1 cellular context compared by ENCODE assay signal in the genomic region with DNA sequence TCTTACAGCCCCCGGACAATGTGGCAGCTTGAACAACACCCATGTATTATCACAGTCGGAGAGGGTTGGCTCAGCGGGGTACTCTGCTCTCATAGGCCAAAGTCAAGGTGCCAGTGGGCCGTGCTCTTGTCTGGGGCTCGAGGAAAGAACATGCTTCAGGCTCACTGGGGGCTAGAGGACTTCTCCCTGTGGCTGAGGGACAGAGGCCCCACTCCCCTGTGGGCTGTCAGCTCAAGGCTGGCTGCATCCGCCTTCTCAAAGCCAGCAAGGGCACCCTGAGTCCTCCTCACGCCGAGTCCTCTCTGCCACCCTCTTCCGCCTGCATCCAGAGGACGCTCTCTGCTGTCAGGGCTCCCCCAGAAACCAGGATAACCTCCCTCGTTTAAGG.
TF ChIP-seq lines count a peak whose summit lies in the region.

No MANE protein-coding gene starts in this region.

TF ChIP-seq in IMR-90, 13 proteins besides CTCF, POLR2A, EP300 and RAD21:
- TF ChIP-seq, protein P1, sequence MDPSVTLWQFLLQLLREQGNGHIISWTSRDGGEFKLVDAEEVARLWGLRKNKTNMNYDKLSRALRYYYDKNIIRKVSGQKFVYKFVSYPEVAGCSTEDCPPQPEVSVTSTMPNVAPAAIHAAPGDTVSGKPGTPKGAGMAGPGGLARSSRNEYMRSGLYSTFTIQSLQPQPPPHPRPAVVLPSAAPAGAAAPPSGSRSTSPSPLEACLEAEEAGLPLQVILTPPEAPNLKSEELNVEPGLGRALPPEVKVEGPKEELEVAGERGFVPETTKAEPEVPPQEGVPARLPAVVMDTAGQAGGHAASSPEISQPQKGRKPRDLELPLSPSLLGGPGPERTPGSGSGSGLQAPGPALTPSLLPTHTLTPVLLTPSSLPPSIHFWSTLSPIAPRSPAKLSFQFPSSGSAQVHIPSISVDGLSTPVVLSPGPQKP (IDR thresholded peaks at IDR 0.05; ENCODE audit: borderline replicate concordance, low read depth, low read length): no peak
- TF ChIP-seq NFE2L2 (IDR thresholded peaks at IDR 0.05; ENCODE audit: low read depth, low read length): no peak
- TF ChIP-seq RFX5 (IDR thresholded peaks at IDR 0.05; ENCODE audit: low read depth, low read length): no peak
- TF ChIP-seq FOS (IDR thresholded peaks at IDR 0.05; ENCODE audit: low read depth, low read length): no peak
- no peak for TF ChIP-seq MAFK (IDR thresholded peaks at IDR 0.05; ENCODE audit: low read depth, low read length)
- TF ChIP-seq, protein P2, sequence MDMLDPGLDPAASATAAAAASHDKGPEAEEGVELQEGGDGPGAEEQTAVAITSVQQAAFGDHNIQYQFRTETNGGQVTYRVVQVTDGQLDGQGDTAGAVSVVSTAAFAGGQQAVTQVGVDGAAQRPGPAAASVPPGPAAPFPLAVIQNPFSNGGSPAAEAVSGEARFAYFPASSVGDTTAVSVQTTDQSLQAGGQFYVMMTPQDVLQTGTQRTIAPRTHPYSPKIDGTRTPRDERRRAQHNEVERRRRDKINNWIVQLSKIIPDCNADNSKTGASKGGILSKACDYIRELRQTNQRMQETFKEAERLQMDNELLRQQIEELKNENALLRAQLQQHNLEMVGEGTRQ (IDR thresholded peaks at IDR 0.05; ENCODE audit: low read depth, low read length): no peak
- TF ChIP-seq BHLHE40 (IDR thresholded peaks at IDR 0.05; ENCODE audit: low read depth, low read length): no peak
- no peak for TF ChIP-seq RCOR1 (IDR thresholded peaks at IDR 0.05; ENCODE audit: insufficient replicate concordance, low read length)
- no peak for TF ChIP-seq SMC3 (IDR thresholded peaks at IDR 0.05; ENCODE audit: low read depth, low read length)
- TF ChIP-seq CEBPB (IDR thresholded peaks at IDR 0.05; ENCODE audit: low read depth, low read length): no peak
- no peak for TF ChIP-seq MAZ (IDR thresholded peaks at IDR 0.05; ENCODE audit: borderline replicate concordance, low read depth, low read length)
- TF ChIP-seq MXI1 (IDR thresholded peaks at IDR 0.05; ENCODE audit: borderline replicate concordance, low read depth, low read length): no peak
- TF ChIP-seq CHD1 (IDR thresholded peaks at IDR 0.05; ENCODE audit: low read depth, low read length): no peak
